6 cellular contexts compared by ENCODE assay signal in the genomic region with DNA sequence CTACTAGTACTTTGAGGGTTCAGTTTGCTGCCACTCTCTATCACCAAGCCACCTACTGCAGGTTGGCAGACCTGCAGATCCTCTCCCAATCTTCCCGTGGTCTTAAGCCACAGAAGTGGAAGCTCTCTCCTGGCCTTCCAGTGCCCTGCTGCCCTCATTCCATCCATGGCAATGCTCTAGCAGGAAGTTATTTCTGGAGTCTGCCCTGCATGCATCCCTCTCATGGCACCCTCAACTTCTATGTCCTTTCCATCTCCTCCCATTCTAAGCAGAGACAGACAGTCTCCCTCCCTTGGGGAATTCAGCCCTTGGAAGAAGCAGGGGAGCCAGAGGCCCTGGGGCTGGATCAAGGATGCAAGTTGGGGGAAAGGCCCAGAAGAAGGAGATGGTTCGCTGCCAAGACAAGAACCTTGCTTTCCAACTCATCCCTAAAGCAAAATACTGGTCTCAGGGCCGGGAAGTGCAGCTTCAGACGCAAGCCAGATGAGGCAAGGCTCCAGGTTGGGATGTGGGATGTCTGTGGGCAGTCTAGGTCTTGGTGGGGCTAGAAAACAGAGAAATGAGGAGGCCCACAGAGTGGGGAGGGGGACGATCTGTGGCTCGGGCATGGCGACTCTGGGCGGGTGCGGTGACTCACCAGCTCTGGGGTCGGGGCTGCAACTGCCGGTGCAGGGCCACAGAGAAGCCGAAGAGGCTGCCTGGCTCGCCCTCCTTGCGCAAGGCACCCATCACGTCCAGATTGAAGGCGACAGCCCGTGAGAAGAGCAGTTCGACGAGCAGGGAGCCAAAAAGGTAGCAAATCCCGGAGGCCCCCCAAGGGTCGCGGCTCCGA. TPM values are rescaled to one million over a fixed set of nuclear protein-coding genes. Genes with fewer than 3 reads are reported as not detected.
A peak's percentile ranks its signal among the peaks of the same experiment; 100 is the strongest.
DNase-seq lines count a peak whose midpoint lies in the region; ATAC-seq and TF ChIP-seq lines count a peak whose summit lies in the region.

No MANE protein-coding gene starts in this region.

- DNase-seq in SK-N-DZ (ENCODE audit: low spot score) (peak; percentile 22), immature natural killer cell (no peak), RWPE1 (ENCODE audit: low spot score) (no peak), NCI-H128 (lab: John Stamatoyannopoulos, UW; ENCODE audit: unreplicated experiment) (no peak)

- H3K9me3 Mint-ChIP-seq in immature natural killer cell = no peaks in the 10 kb centered on the region

- CTCF ChIA-PET in RWPE1 (lab: Yijun Ruan, JAX) = interaction anchor here (2.0 kb wide), 1 partner anchor 9 kb away, joined by 6 read pairs; the partner anchor contains the start of gene BLOC1S1

- H3K36me3 ChIP-seq in BLaER1 treated with 17β-estradiol and CSF1 and Interleukin-3, amounts not matched to agents 10 nM and 100 nM = no peaks in the 10 kb centered on the region

- H3K27me3 ChIP-seq in BLaER1 treated with 17β-estradiol and CSF1 and Interleukin-3, amounts not matched to agents 10 nM and 100 nM = peaks cover 13 to 43% (median 14%) of the 10 kb centered on the region in 11 experiments

- H3K4me1 Mint-ChIP-seq in immature natural killer cell = peaks cover 19 to 25% of the 10 kb centered on the region in 2 donors

- peaks cover 23 to 45% (median 40%) of the 10 kb centered on the region in 10 experiments for H3K4me1 ChIP-seq in BLaER1 treated with 17β-estradiol and CSF1 and Interleukin-3, amounts not matched to agents 10 nM and 100 nM

- peak overlapping the region; percentile 38 to 69 (median 56) for H3K4me3 ChIP-seq in BLaER1 treated with 17β-estradiol and CSF1 and Interleukin-3, amounts not matched to agents 10 nM and 100 nM

- H3K4me2 ChIP-seq in BLaER1 treated with 17β-estradiol and CSF1 and Interleukin-3, amounts not matched to agents 10 nM and 100 nM = peak overlapping the region; percentile 79 to 98 (median 95); a peak in 21 of 22 replicates

- H3K36me3 Mint-ChIP-seq in immature natural killer cell = no peaks in the 10 kb centered on the region

- H3K4me3 Mint-ChIP-seq in immature natural killer cell = peak overlapping the region; percentile 61 to 85 (median 73)

- POLR2A ChIA-PET in RWPE1 (lab: Yijun Ruan, JAX; ENCODE audit: low non-redundant PET) = no interaction called here

- TF ChIP-seq CTCF in RWPE1 (conservative IDR thresholded peaks at IDR 0.05; ENCODE audit: low read depth) = no peak

- peak overlapping the region in 9 of 11 experiments; percentile 17 to 70 (median 53); a peak in 14 of 22 replicates for H3K9ac ChIP-seq in BLaER1 treated with 17β-estradiol and CSF1 and Interleukin-3, amounts not matched to agents 10 nM and 100 nM

- H3K27ac Mint-ChIP-seq in immature natural killer cell = no peak overlapping the region

- peaks cover 0 to 8% (median 0%) of the 10 kb centered on the region in 11 experiments; a peak in 2 of 22 replicates for H4K20me1 ChIP-seq in BLaER1 treated with 17β-estradiol and CSF1 and Interleukin-3, amounts not matched to agents 10 nM and 100 nM

- 0 out of 22 replicates have a peak overlapping the region, but pooled peaks of 1 of the 11 experiments have one; percentile 18 for H3K27ac ChIP-seq in BLaER1 treated with 17β-estradiol and CSF1 and Interleukin-3, amounts not matched to agents 10 nM and 100 nM
- no peak overlapping the region for H3K27ac ChIP-seq in RWPE1

- no peak for ATAC-seq in GM21717 (IDR thresholded peaks at IDR 0.05; ENCODE audit: unreplicated experiment)

- H3K9me3 ChIP-seq in BLaER1 treated with 17β-estradiol and CSF1 and Interleukin-3, amounts not matched to agents 10 nM and 100 nM (replicated peaks in 1 of 11) = no peaks in the 10 kb centered on the region

- H3K27me3 Mint-ChIP-seq in immature natural killer cell (ENCODE audit: low read depth in 3 of 3) = peaks cover 11 to 32% (median 14%) of the 10 kb centered on the region in 3 donors

RNA-seq across cellular contexts. Expression of gene ITGA7, which starts 0.6 kb away (rescaled TPM):
- polyA plus RNA-seq in SK-N-DZ (2014; cell fraction: cytosol; rRNA removed) = 5.7 and 9.4 TPM in 2 replicates
- 56.6 and 58.7 TPM in 2 replicates for polyA plus RNA-seq in SK-N-DZ (2014; cell fraction: nucleus; rRNA removed)
- under 1 TPM in 1 of 3 donors, not detected in 2; 0.31 TPM for polyA plus RNA-seq in immature natural killer cell

RNA-seq across cellular contexts. Expression of gene BLOC1S1, which starts 8.8 kb away (rescaled TPM):
- polyA plus RNA-seq in SK-N-DZ (2014; cell fraction: cytosol; rRNA removed) = 96.9 and 151 TPM in 2 replicates
- polyA plus RNA-seq in SK-N-DZ (2014; cell fraction: nucleus; rRNA removed) = 101 and 105 TPM in 2 replicates
- 100 to 1,000 TPM; 108 to 198 (median 127) TPM for polyA plus RNA-seq in immature natural killer cell

RNA-seq across cellular contexts. Expression of gene RDH5, which starts 13.1 kb away (rescaled TPM):
- polyA plus RNA-seq in SK-N-DZ (2014; cell fraction: cytosol; rRNA removed) = 2.2 and 3.8 TPM in 2 replicates
- 2.7 and 3.8 TPM in 2 replicates for polyA plus RNA-seq in SK-N-DZ (2014; cell fraction: nucleus; rRNA removed)
- 1 to 10 TPM in 1 of 3 donors, not detected in 2; 2.8 TPM for polyA plus RNA-seq in immature natural killer cell

RNA-seq across cellular contexts. Expression of gene CD63, which starts 21.8 kb away (rescaled TPM):
- 216 and 246 TPM in 2 replicates for polyA plus RNA-seq in SK-N-DZ (2014; cell fraction: cytosol; rRNA removed)
- 96.6 and 110 TPM in 2 replicates for polyA plus RNA-seq in SK-N-DZ (2014; cell fraction: nucleus; rRNA removed)
- 1,000 to 10,000 TPM; 1,258 to 1,754 (median 1,754) TPM for polyA plus RNA-seq in immature natural killer cell

RNA-seq across cellular contexts. Expression of gene GDF11, which starts 35.9 kb away (rescaled TPM):
- polyA plus RNA-seq in SK-N-DZ (2014; cell fraction: cytosol; rRNA removed) = 10.8 and 17.3 TPM in 2 replicates
- 8.2 and 13.5 TPM in 2 replicates for polyA plus RNA-seq in SK-N-DZ (2014; cell fraction: nucleus; rRNA removed)
- 1 to 10 TPM in 1 of 3 donors, under 1 TPM in 2; 0.16 to 1.7 (median 0.64) TPM for polyA plus RNA-seq in immature natural killer cell
